8 cellular contexts compared by ENCODE assay signal in genomic region chr6:30763618-30764489, GRCh38. TPM values are rescaled to one million over a fixed set of nuclear protein-coding genes. Genes with fewer than 3 reads are reported as not detected.
A peak's percentile ranks its signal among the peaks of the same experiment; 100 is the strongest.
DNase-seq lines count a peak whose midpoint lies in the region; ATAC-seq and TF ChIP-seq lines count a peak whose summit lies in the region.

No MANE protein-coding gene starts in this region.

- no peak for DNase-seq in AG04449 (ENCODE audit: low read depth, low spot score)
- no peak for DNase-seq in RWPE1 (ENCODE audit: low spot score)
- DNase-seq in Right ventricle myocardium superior, result no peak
- no peak for DNase-seq in smooth muscle cell (lab: John Stamatoyannopoulos, UW; ENCODE audit: unreplicated experiment)
- no peak for DNase-seq in tibial artery
- no peak for DNase-seq in posterior vena cava (ENCODE audit: low spot score)
- no peak for DNase-seq in upper lobe of left lung

- CTCF ChIA-PET in AG04449 (lab: Yijun Ruan, JAX) (interaction anchor here (0.6 to 1.9 kb wide), 6 partner anchors 8 to 150 kb away, joined by 3 to 7 read pairs (median 4); partner anchors contain the start of gene VARS2), RWPE1 (lab: Yijun Ruan, JAX) (interaction anchor here (0.7 kb wide), 1 partner anchor 392 kb away, joined by 3 read pairs; no protein-coding TSS in a partner anchor)

- H3K27ac ChIP-seq in RWPE1 (peak overlapping the region; percentile 67), smooth muscle cell (ENCODE audit: low read depth) (peak overlapping the region; percentile 100), tibial artery (no peak overlapping the region), upper lobe of left lung (no peak overlapping the region)

- 35% methylated on average over 7 of the region's 8 CpGs for WGBS in smooth muscle cell (ENCODE audit: low lambda C conversion rate)
- WGBS in upper lobe of left lung, 2 donors, result 39 to 47% methylated on average over 8 of the region's 8 CpGs

- H4K20me1 ChIP-seq in smooth muscle cell (ENCODE audit: low read depth), result no peaks in the 10 kb centered on the region

- TF ChIP-seq CTCF in AG04449 (IDR thresholded peaks at IDR 0.05; ENCODE audit: insufficient read depth, low read length, missing control alignments) (peak; percentile 23), RWPE1 (conservative IDR thresholded peaks at IDR 0.05; ENCODE audit: low read depth) (no peak), smooth muscle cell (IDR thresholded peaks at IDR 0.05; ENCODE audit: borderline replicate concordance, insufficient read depth, poor library complexity, severe bottlenecking) (no peak), tibial artery (IDR thresholded peaks at IDR 0.05) (no peak), upper lobe of left lung (IDR thresholded peaks at IDR 0.05) (peak in 1 of 6 experiments; percentile 12)

- no peak for TF ChIP-seq EP300 in upper lobe of left lung (IDR thresholded peaks at IDR 0.05)

- no peak overlapping the region for H2AFZ ChIP-seq in smooth muscle cell (ENCODE audit: low read depth)

- ATAC-seq in GM19438 (IDR thresholded peaks at IDR 0.05; ENCODE audit: low read depth, unreplicated experiment), result peak; percentile 56
- peak; percentile 76 for ATAC-seq in Right ventricle myocardium superior (ENCODE audit: poor library complexity)
- no peak for ATAC-seq in upper lobe of left lung (ENCODE audit: low FRiP score in 2 of 2)

- no peaks in the 10 kb centered on the region for H3K9me3 ChIP-seq in smooth muscle cell (replicated peaks; ENCODE audit: low read depth)
- H3K9me3 ChIP-seq in tibial artery, result no peaks in the 10 kb centered on the region
- no peaks in the 10 kb centered on the region for H3K9me3 ChIP-seq in upper lobe of left lung

- no peaks in the 10 kb centered on the region for H3K79me2 ChIP-seq in smooth muscle cell (ENCODE audit: low read depth)

- H3K36me3 ChIP-seq in smooth muscle cell (ENCODE audit: low read depth) (no peaks in the 10 kb centered on the region), tibial artery (no peaks in the 10 kb centered on the region), upper lobe of left lung (no peaks in the 10 kb centered on the region)

- H3F3A ChIP-seq in smooth muscle cell (ENCODE audit: low read depth), result peaks cover 25% of the 10 kb centered on the region

- POLR2A ChIA-PET in AG04449 (lab: Yijun Ruan, JAX), result interaction anchor here (1.1 to 2.0 kb wide), 4 partner anchors 12 to 118 kb away, joined by 3 to 11 read pairs (median 9); partner anchors contain the start of genes FLOT1 and IER3
- POLR2A ChIA-PET in RWPE1 (lab: Yijun Ruan, JAX; ENCODE audit: low non-redundant PET), result interaction anchor here (1.0 kb wide), 1 partner anchor 22 kb away, joined by 4 read pairs; no protein-coding TSS in a partner anchor

- no peak for TF ChIP-seq POLR2A in upper lobe of left lung (IDR thresholded peaks at IDR 0.05)

- H3K9ac ChIP-seq in smooth muscle cell (ENCODE audit: low read depth), result peak overlapping the region; percentile 74

- H3K4me3 ChIP-seq in AG04449 (ENCODE audit: low read depth, low read length) (no peak overlapping the region), smooth muscle cell (no peak overlapping the region), tibial artery (no peak overlapping the region), upper lobe of left lung (no peak overlapping the region)

- peak overlapping the region; percentile 68 for H3K4me2 ChIP-seq in smooth muscle cell

- intact Hi-C loops in Right ventricle myocardium superior (cut with DNase I), result no loop called here
- intact Hi-C loops in tibial artery (cut with DNase I; ENCODE audit: low total_unique reads), result no loop called here
- intact Hi-C loops in posterior vena cava (cut with DNase I), result loop anchor here in 1 of 2 donors (10.0 kb wide), 1 partner anchor 51 kb away; no protein-coding TSS in a partner anchor

- H3K27me3 ChIP-seq in smooth muscle cell (ENCODE audit: low read depth), result no peaks in the 10 kb centered on the region
- no peaks in the 10 kb centered on the region for H3K27me3 ChIP-seq in tibial artery
- no peaks in the 10 kb centered on the region for H3K27me3 ChIP-seq in upper lobe of left lung

- H3K4me1 ChIP-seq in smooth muscle cell (ENCODE audit: low read depth), result peaks cover 42% of the 10 kb centered on the region
- H3K4me1 ChIP-seq in tibial artery, result peaks cover 0 to 38% (median 17%) of the 10 kb centered on the region in 4 donors
- peaks cover 8 to 29% (median 15%) of the 10 kb centered on the region in 4 donors for H3K4me1 ChIP-seq in upper lobe of left lung

RNA-seq across cellular contexts. Expression of gene IER3, which starts 19.5 kb away (rescaled TPM):
- total RNA-seq in Right ventricle myocardium superior (11.4 TPM), smooth muscle cell (732 and 736 TPM in 2 replicates), posterior vena cava (10 to 100 TPM; 28.5 to 51.5 TPM), upper lobe of left lung (10 to 100 TPM in 4 of 6 donors, 1 to 10 TPM in 2; 4.2 to 61.1 (median 19.8) TPM)
- polyA plus RNA-seq in smooth muscle cell, result 708 and 811 TPM in 2 replicates

RNA-seq across cellular contexts. Expression of gene FLOT1, which starts 21.4 kb away (rescaled TPM):
- total RNA-seq in Right ventricle myocardium superior, result 207 TPM
- total RNA-seq in smooth muscle cell, result 79.8 and 87.6 TPM in 2 replicates
- 117 and 146 TPM in 2 replicates for polyA plus RNA-seq in smooth muscle cell
- total RNA-seq in posterior vena cava, result 100 to 1,000 TPM; 150 to 167 TPM
- total RNA-seq in upper lobe of left lung, result 100 to 1,000 TPM; 133 to 212 (median 143) TPM

RNA-seq across cellular contexts. Expression of gene TUBB, which starts 43.7 kb away (rescaled TPM):
- total RNA-seq in Right ventricle myocardium superior (179 TPM), smooth muscle cell (1,002 and 1,039 TPM in 2 replicates), posterior vena cava (100 to 1,000 TPM; 342 to 378 TPM), upper lobe of left lung (100 to 1,000 TPM in 4 of 6 donors, 10 to 100 TPM in 2; 71.2 to 347 (median 149) TPM)
- 855 and 1,009 TPM in 2 replicates for polyA plus RNA-seq in smooth muscle cell

RNA-seq across cellular contexts. Expression of gene MDC1, which starts 46.8 kb away (rescaled TPM):
- total RNA-seq in Right ventricle myocardium superior (16.4 TPM), smooth muscle cell (6.9 and 7.0 TPM in 2 replicates), posterior vena cava (10 to 100 TPM; 24.4 to 25.0 TPM), upper lobe of left lung (10 to 100 TPM; 13.5 to 33.5 (median 24.2) TPM)
- 17.1 and 19.0 TPM in 2 replicates for polyA plus RNA-seq in smooth muscle cell

Comparison
In these comparisons a context has a peak if more than half of its experiments do, and no peak if none do; other contexts are left out.
1. ATAC-seq: peak in GM19438 (single experiment) and Right ventricle myocardium superior (single experiment); none in upper lobe of left lung (0 of 2).
2. H3K27ac ChIP-seq: peak in RWPE1 (single experiment) and smooth muscle cell (single experiment); none in tibial artery (0 of 2) and upper lobe of left lung (0 of 4).
3. RNA of gene IER3, which starts 19.5 kb away (total RNA-seq): 732 to 736 TPM in smooth muscle cell; 28.5 to 51.5 TPM in posterior vena cava, 4.2 to 61.1 TPM in upper lobe of left lung and 11.4 TPM in Right ventricle myocardium superior (single experiment); every median in the first group is over 10 times any median in the second.